ENCODE assay signal across 15 cellular contexts in the genomic region with DNA sequence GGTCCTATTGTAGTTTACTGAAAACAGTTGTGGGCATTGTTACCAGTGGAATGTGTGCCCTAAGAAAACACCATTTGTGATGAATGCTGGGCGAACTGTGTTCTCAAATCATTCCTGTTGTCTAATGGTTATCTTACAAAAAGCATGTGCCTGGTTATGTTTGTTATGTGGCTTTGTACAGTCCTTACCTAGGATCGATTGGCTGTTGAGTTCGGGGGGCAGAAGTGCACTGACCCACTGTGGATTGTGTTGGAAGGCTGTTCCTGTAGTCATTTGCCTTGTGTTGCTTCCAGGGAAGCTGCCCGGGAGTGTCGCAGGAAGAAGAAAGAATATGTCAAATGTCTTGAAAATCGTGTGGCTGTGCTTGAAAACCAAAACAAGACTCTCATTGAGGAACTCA.
A peak's percentile ranks its signal among the peaks of the same experiment; 100 is the strongest.
DNase-seq lines count a peak whose midpoint lies in the region; ATAC-seq, FAIRE-seq and TF ChIP-seq lines count a peak whose summit lies in the region.
"Had no signal": no experiment of that assay in that cellular context is flagged by ENCODE, and none has a peak within 500 bp of the region (broad histone marks: within the 10 kb centered on the region; RNA-seq: fewer than 3 reads in every experiment).

No MANE protein-coding gene starts in this region.

- H3K27me3 Mint-ChIP-seq in activated CD8-positive, alpha-beta T cell treated with anti-CD3 and anti-CD28 coated beads, Interleukin-2, amount 10 ng/mL, durations not matched to agents 7 days and 5 days (ENCODE audit: low read depth) = no peaks in the 10 kb centered on the region
- H3K27me3 Mint-ChIP-seq: T-cell had no signal

- no peak for DNase-seq in HTR-8/SVneo (ENCODE audit: insufficient read length, low spot score)
- no peak for DNase-seq in activated CD8-positive, alpha-beta T cell treated with anti-CD3 and anti-CD28 coated beads, Interleukin-2, amount 10 ng/mL, durations not matched to agents 7 days and 5 days
- DNase-seq in lower lobe of right lung = no peak
- peak; percentile 53 for DNase-seq in pons (ENCODE audit: low spot score)
- DNase-seq in stimulated activated naive CD4-positive, alpha-beta T cell (lab: John Stamatoyannopoulos, UW) = no peak
- DNase-seq in stimulated activated CD4-positive, alpha-beta T cell treated with anti-CD3 and anti-CD28 coated beads, Interleukin-2, amount 100 ng/mL, for 24 hours = no peak
- DNase-seq: activated CD4-positive, CD25-positive, alpha-beta regulatory T cell treated with anti-CD3 and anti-CD28 coated beads, Interleukin-2, amount 50 U/mL, for 72 hours; activated T-cell treated with anti-CD3 and anti-CD28 coated beads for 4 hours; NCI-H146; NCI-H226; NK-92 treated with Interleukin-12 subunit alpha and Interleukin-12 subunit beta, amount 100 ng/mL, for 24 hours; T-cell had no signal

- no peak overlapping the region for H3K4me3 ChIP-seq in lower lobe of right lung
- H3K4me3 ChIP-seq: BLaER1 treated with 17β-estradiol and CSF1 and Interleukin-3, amounts not matched to agents 10 nM and 100 nM had no signal

- peak; percentile 92 for FAIRE-seq in HTR-8/SVneo (lab: Jason Lieb, UNC)

- no peaks in the 10 kb centered on the region for H3K27me3 ChIP-seq in lower lobe of right lung (ENCODE audit: low read depth)
- H3K27me3 ChIP-seq: BLaER1 treated with 17β-estradiol and CSF1 and Interleukin-3, amounts not matched to agents 10 nM and 100 nM had no signal

- no peak overlapping the region for H3K4me3 Mint-ChIP-seq in activated CD8-positive, alpha-beta T cell treated with anti-CD3 and anti-CD28 coated beads, Interleukin-2, amount 10 ng/mL, durations not matched to agents 7 days and 5 days
- H3K4me3 Mint-ChIP-seq: T-cell had no signal

- no peak for ATAC-seq in activated CD8-positive, alpha-beta T cell treated with anti-CD3 and anti-CD28 coated beads, Interleukin-2, amount 10 ng/mL, durations not matched to agents 7 days and 5 days
- ATAC-seq in lower lobe of right lung = no peak
- ATAC-seq in HG02759 (IDR thresholded peaks at IDR 0.05; ENCODE audit: unreplicated experiment) = no peak
- ATAC-seq: T-cell had no signal

- CTCF ChIA-PET in activated CD8-positive, alpha-beta T cell treated with anti-CD3 and anti-CD28 coated beads, Interleukin-2, amount 10 ng/mL, durations not matched to agents 7 days and 5 days (lab: Charles Lee) = interaction anchor here (1.3 to 12.5 kb wide), 4 partner anchors 14 to 216 kb away, joined by 6 to 346 read pairs (median 86); a partner anchor contains a TSS

- H3K4me1 ChIP-seq in lower lobe of right lung = peaks cover 9% of the 10 kb centered on the region

- no peaks in the 10 kb centered on the region for H3K9me3 Mint-ChIP-seq in activated CD8-positive, alpha-beta T cell treated with anti-CD3 and anti-CD28 coated beads, Interleukin-2, amount 10 ng/mL, durations not matched to agents 7 days and 5 days (ENCODE audit: insufficient read depth)
- H3K9me3 Mint-ChIP-seq: T-cell had no signal

- peak overlapping the region; percentile 22 for H3K27ac Mint-ChIP-seq in activated CD8-positive, alpha-beta T cell treated with anti-CD3 and anti-CD28 coated beads, Interleukin-2, amount 10 ng/mL, durations not matched to agents 7 days and 5 days

- intact Hi-C loops in lower lobe of right lung (cut with DNase I) = no loop called here

- H3K27ac ChIP-seq in lower lobe of right lung = peak overlapping the region; percentile 37
- H3K27ac ChIP-seq: RWPE1 had no signal

- H3K9me3 ChIP-seq in lower lobe of right lung = no peaks in the 10 kb centered on the region
- H3K9me3 ChIP-seq: BLaER1 treated with 17β-estradiol and CSF1 and Interleukin-3, amounts not matched to agents 10 nM and 100 nM had no signal

- POLR2A ChIA-PET in activated CD8-positive, alpha-beta T cell treated with anti-CD3 and anti-CD28 coated beads, Interleukin-2, amount 10 ng/mL, durations not matched to agents 7 days and 5 days (lab: Charles Lee) = interaction anchor here (1.3 to 1.8 kb wide), 2 partner anchors 9 to 84 kb away, joined by 3 to 13 read pairs; a partner anchor contains a TSS

- peaks cover 5% of the 10 kb centered on the region for H3K36me3 ChIP-seq in lower lobe of right lung

- TF ChIP-seq CTCF in lower lobe of right lung (IDR thresholded peaks at IDR 0.05) = no peak

- H3K4me1 Mint-ChIP-seq in activated CD8-positive, alpha-beta T cell treated with anti-CD3 and anti-CD28 coated beads, Interleukin-2, amount 10 ng/mL, durations not matched to agents 7 days and 5 days (ENCODE audit: low read depth) = peaks cover 69% of the 10 kb centered on the region

- peaks cover 72% of the 10 kb centered on the region for H3K36me3 Mint-ChIP-seq in activated CD8-positive, alpha-beta T cell treated with anti-CD3 and anti-CD28 coated beads, Interleukin-2, amount 10 ng/mL, durations not matched to agents 7 days and 5 days (ENCODE audit: low read depth)
